In the genomic region with DNA sequence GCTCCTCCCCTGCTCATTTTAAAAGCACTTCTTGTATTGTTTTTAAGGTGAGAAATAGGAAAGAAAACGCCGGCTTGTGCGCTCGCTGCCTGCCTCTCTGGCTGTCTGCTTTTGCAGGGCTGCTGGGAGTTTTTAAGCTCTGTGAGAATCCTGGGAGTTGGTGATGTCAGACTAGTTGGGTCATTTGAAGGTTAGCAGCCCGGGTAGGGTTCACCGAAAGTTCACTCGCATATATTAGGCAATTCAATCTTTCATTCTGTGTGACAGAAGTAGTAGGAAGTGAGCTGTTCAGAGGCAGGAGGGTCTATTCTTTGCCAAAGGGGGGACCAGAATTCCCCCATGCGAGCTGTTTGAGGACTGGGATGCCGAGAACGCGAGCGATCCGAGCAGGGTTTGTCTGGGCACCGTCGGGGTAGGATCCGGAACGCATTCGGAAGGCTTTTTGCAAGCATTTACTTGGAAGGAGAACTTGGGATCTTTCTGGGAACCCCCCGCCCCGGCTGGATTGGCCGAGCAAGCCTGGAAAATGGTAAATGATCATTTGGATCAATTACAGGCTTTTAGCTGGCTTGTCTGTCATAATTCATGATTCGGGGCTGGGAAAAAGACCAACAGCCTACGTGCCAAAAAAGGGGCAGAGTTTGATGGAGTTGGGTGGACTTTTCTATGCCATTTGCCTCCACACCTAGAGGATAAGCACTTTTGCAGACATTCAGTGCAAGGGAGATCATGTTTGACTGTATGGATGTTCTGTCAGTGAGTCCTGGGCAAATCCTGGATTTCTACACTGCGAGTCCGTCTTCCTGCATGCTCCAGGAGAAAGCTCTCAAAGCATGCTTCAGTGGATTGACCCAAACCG, we compare ENCODE assay signal across 7 cellular contexts. TPM values are rescaled to one million over a fixed set of nuclear protein-coding genes. Genes with fewer than 3 reads are reported as not detected.
A peak's percentile ranks its signal among the peaks of the same experiment; 100 is the strongest.
DNase-seq lines count a peak whose midpoint lies in the region; ATAC-seq and TF ChIP-seq lines count a peak whose summit lies in the region.

A gene (plus strand): TSS at position 261 of the 859 bp plus-strand sequence. CDS start 469 bp downstream, at position 730.

- H3K79me1 ChIP-seq in IMR-90 (ENCODE audit: low read depth in 1 of 2, low read length in 2 of 2): no peaks in the 10 kb centered on the region

- BruUV-seq in IMR-90 (replicated peaks; lab: Mats Ljungman, UMichigan): no TSS peak

- H3K9me1 ChIP-seq in IMR-90 (ENCODE audit: insufficient read depth, low read length): no peaks in the 10 kb centered on the region

- H3K4me1 ChIP-seq in IMR-90 (ENCODE audit: control insufficient read depth, insufficient read depth, low read length): no peaks in the 10 kb centered on the region

- WGBS in IMR-90 (ENCODE audit: extremely low coverage in 2 of 2, insufficient read length in 1 of 2), 2 experiments: 1% methylated on average over 10 of the region's 26 CpGs; no CpG with 5 or more reads in 1 of the 2 experiments

- H3K4me1 Mint-ChIP-seq in neural crest cell: peaks cover 49% of the 10 kb centered on the region

- no peak within 1 kb of the TSS for H2AK9ac ChIP-seq in IMR-90 (replicated peaks; ENCODE audit: low read depth, low read length, poor library complexity)

- H3K4ac ChIP-seq in IMR-90 (ENCODE audit: low read depth, low read length): no peak within 1 kb of the TSS

- no peak within 1 kb of the TSS for H4K5ac ChIP-seq in IMR-90 (ENCODE audit: low read depth, low read length)

- no peak within 1 kb of the TSS for H3K56ac ChIP-seq in IMR-90 (ENCODE audit: extremely low read depth, insufficient read depth, low read length)

- H3K36me3 Mint-ChIP-seq in neural crest cell (ENCODE audit: low read depth): no peaks in the 10 kb centered on the region

- H3K18ac ChIP-seq in IMR-90 (ENCODE audit: low read depth, low read length): no peak within 1 kb of the TSS

- H3K27ac ChIP-seq in IMR-90 (ENCODE audit: insufficient read depth, low read length): no peak within 1 kb of the TSS; the same call in 1 of the 2 replicates

- H3K27ac Mint-ChIP-seq in neural crest cell (ENCODE audit: unreplicated experiment): no peak within 1 kb of the TSS

- peaks cover 25% of the 10 kb centered on the region for H3K27me3 ChIP-seq in IMR-90 (ENCODE audit: control insufficient read depth, insufficient read depth, low read length)

- H3K14ac ChIP-seq in IMR-90 (replicated peaks; ENCODE audit: low read depth, low read length): no peak within 1 kb of the TSS

- peak; percentile 82 for ATAC-seq in GM18909 (IDR thresholded peaks at IDR 0.05; ENCODE audit: poor library complexity, unreplicated experiment)
- ATAC-seq in IMR-90 (ENCODE audit: low read depth): peak; percentile 80
- no peak for ATAC-seq in HG02970 (IDR thresholded peaks at IDR 0.05; ENCODE audit: low FRiP score, unreplicated experiment)

- no peaks in the 10 kb centered on the region for H3K36me3 ChIP-seq in IMR-90 (ENCODE audit: control insufficient read depth, insufficient read depth, low read length)

- H2BK20ac ChIP-seq in IMR-90 (ENCODE audit: low read depth, low read length): no peak within 1 kb of the TSS

- DNase-seq in IMR-90 (peak; percentile 81), globus pallidus (ENCODE audit: low spot score) (peak; percentile 55), neural crest cell (ENCODE audit: low read depth, low spot score) (peak; percentile 42), NK-92 (lab: John Stamatoyannopoulos, UW; ENCODE audit: unreplicated experiment) (no peak)

- H3K27me3 Mint-ChIP-seq in neural crest cell (ENCODE audit: low read depth): peaks cover 30% of the 10 kb centered on the region

- intact Hi-C loops in IMR-90 (cut with micrococcal nuclease): no loop called here

- CTCF ChIA-PET in IMR-90 (lab: Yijun Ruan, JAX): interaction anchor here (0.6 to 1.0 kb wide), 3 partner anchors 14 to 801 kb away, joined by 3 to 4 read pairs (median 3); no protein-coding TSS in a partner anchor

- peak within 1 kb of the TSS in 1 of 2 experiments; percentile 67; a peak in 1 of 4 replicates for H4K8ac ChIP-seq in IMR-90 (ENCODE audit: low read depth in 2 of 2, low read length in 2 of 2)

- no peak within 1 kb of the TSS for H2BK15ac ChIP-seq in IMR-90 (ENCODE audit: low read depth, low read length)

- peak within 1 kb of the TSS; percentile 70 for H3K4me2 ChIP-seq in IMR-90 (ENCODE audit: low read depth, low read length)

- no peak for TF ChIP-seq POLR2A in IMR-90 (IDR thresholded peaks at IDR 0.05; ENCODE audit: low read depth, low read length)

- no peaks in the 10 kb centered on the region for H3K9me3 ChIP-seq in IMR-90 (ENCODE audit: control insufficient read depth, insufficient read depth, low read length)

- in situ Hi-C loops in IMR-90 (cut with MboI; ENCODE audit: low sequenced_read_pairs): no loop called here

- H4K20me1 ChIP-seq in IMR-90 (ENCODE audit: insufficient read depth, low read length): no peaks in the 10 kb centered on the region

- TF ChIP-seq CTCF in IMR-90 (conservative IDR thresholded peaks at IDR 0.05; ENCODE audit: low read depth, low read length): no peak
- TF ChIP-seq CTCF in WI38 (IDR thresholded peaks at IDR 0.05; ENCODE audit: low read depth, low read length): no peak
- no peak for TF ChIP-seq CTCF in neural crest cell (conservative IDR thresholded peaks at IDR 0.05)

- H2BK120ac ChIP-seq in IMR-90 (ENCODE audit: low read depth, low read length): no peak within 1 kb of the TSS

- TF ChIP-seq RAD21 in IMR-90 (IDR thresholded peaks at IDR 0.05; ENCODE audit: low read length): no peak

- H3K4me3 Mint-ChIP-seq in neural crest cell: peak within 1 kb of the TSS; percentile 89

- H2AK5ac ChIP-seq in IMR-90 (ENCODE audit: low read depth, low read length): no peak within 1 kb of the TSS

- POLR2A ChIA-PET in IMR-90 (lab: Charles Lee; ENCODE audit: unreplicated experiment): no interaction called here

- peak within 1 kb of the TSS; percentile 72 for H3K9ac ChIP-seq in IMR-90 (ENCODE audit: low read depth, low read length)

- dilution Hi-C loops in IMR-90 (cut with HindIII; ENCODE audit: low sequenced_read_pairs, unreplicated experiment): no loop called here

- H3K9me3 Mint-ChIP-seq in neural crest cell: no peaks in the 10 kb centered on the region

- H3K23ac ChIP-seq in IMR-90 (ENCODE audit: low read depth, low read length): peak within 1 kb of the TSS; percentile 15; the same call in 1 of the 2 replicates

- H2AFZ ChIP-seq in IMR-90 (replicated peaks; ENCODE audit: low read length, poor library complexity): peak within 1 kb of the TSS; percentile 75

- no peak within 1 kb of the TSS for H4K91ac ChIP-seq in IMR-90 (ENCODE audit: insufficient read depth, low read depth, low read length)

- no peak within 1 kb of the TSS for H2BK5ac ChIP-seq in IMR-90 (ENCODE audit: low read depth, low read length, poor library complexity, severe bottlenecking)

- H3K4me3 ChIP-seq in IMR-90 (ENCODE audit: insufficient read depth, low read depth, low read length): peak within 1 kb of the TSS; percentile 52
- peak within 1 kb of the TSS; percentile 59 for H3K4me3 ChIP-seq in WI38 (ENCODE audit: low read depth, low read length)

TF ChIP-seq in IMR-90, 13 proteins besides CTCF, POLR2A, EP300 and RAD21:
- TF ChIP-seq BHLHE40 (IDR thresholded peaks at IDR 0.05; ENCODE audit: low read depth, low read length) (no peak), SMC3 (IDR thresholded peaks at IDR 0.05; ENCODE audit: low read depth, low read length) (no peak), CEBPB (IDR thresholded peaks at IDR 0.05; ENCODE audit: low read depth, low read length) (peak; percentile 54), RCOR1 (IDR thresholded peaks at IDR 0.05; ENCODE audit: insufficient replicate concordance, low read length) (no peak), FOS (IDR thresholded peaks at IDR 0.05; ENCODE audit: low read depth, low read length) (no peak), MAZ (IDR thresholded peaks at IDR 0.05; ENCODE audit: borderline replicate concordance, low read depth, low read length) (no peak)
TF ChIP-seq in IMR-90: peak in this region for 1.

RNA-seq across cellular contexts. Expression of the gene that starts here (rescaled TPM):
- total RNA-seq in IMR-90 (2012; rRNA removed) (1.4 TPM in 2 replicates), neural crest cell (0.98 and 1.9 TPM in 2 replicates)
- 0.52 and 0.53 TPM in 2 replicates for polyA plus RNA-seq in IMR-90 (2012; rRNA removed)
- 0.14 and 0.45 TPM in 2 replicates for polyA plus RNA-seq in IMR-90 (2012; cell fraction: cytosol; rRNA removed)
- polyA plus RNA-seq in IMR-90 (2012; cell fraction: nucleus; rRNA removed; ENCODE audit: low replicate concordance): 0.10 and 0.48 TPM in 2 replicates
